ENCODE assay signal across 1 cellular context in the genomic region with DNA sequence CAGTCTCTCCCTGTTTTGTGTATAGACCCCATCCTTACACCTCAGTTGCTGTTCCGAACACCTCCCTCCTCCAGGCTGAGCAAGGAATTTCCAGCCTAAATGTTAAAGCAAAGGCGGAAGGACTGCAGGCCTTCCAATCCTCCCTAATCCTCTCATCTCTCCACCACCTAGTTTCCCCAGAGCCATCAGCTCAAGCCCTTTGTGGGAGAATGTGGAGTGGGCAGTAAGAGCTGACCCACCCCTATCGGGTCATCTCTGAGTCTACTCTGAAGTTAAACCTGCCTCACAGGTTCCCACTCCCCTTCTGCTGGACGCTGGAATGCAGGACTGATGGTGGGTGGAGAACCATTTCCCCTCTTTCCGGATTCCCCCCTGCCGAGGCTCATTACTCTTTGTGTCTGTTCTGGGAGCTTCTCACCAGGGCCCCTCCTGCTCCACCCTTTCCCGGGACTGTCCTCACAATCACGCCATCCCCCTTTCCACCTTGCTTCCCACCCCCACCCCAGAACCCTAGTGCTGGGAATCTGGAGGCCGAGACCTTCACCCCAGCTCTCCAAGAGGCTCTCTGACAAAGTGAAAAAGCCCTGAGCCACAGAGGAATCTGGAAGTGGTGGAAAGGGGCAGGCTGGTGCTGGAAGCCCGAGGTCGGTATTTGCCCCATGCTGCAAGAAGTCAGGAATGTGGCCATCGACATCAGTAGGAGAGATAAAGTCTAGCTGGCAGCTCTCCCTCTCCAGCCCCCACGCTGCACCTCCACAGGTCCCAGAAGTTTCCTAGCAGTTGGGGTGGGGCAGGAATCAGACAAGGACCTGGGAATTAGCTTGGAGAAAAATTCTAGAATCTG.
A peak's percentile ranks its signal among the peaks of the same experiment; 100 is the strongest.
TF ChIP-seq lines count a peak whose summit lies in the region.

No MANE protein-coding gene starts in this region.

TF ChIP-seq in IMR-90, 13 proteins besides CTCF, POLR2A, EP300 and RAD21 (continued from another document):
- TF ChIP-seq, protein P1, sequence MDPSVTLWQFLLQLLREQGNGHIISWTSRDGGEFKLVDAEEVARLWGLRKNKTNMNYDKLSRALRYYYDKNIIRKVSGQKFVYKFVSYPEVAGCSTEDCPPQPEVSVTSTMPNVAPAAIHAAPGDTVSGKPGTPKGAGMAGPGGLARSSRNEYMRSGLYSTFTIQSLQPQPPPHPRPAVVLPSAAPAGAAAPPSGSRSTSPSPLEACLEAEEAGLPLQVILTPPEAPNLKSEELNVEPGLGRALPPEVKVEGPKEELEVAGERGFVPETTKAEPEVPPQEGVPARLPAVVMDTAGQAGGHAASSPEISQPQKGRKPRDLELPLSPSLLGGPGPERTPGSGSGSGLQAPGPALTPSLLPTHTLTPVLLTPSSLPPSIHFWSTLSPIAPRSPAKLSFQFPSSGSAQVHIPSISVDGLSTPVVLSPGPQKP (IDR thresholded peaks at IDR 0.05; ENCODE audit: borderline replicate concordance, low read depth, low read length): no peak
- no peak for TF ChIP-seq BHLHE40 (IDR thresholded peaks at IDR 0.05; ENCODE audit: low read depth, low read length)
- TF ChIP-seq, protein P2, sequence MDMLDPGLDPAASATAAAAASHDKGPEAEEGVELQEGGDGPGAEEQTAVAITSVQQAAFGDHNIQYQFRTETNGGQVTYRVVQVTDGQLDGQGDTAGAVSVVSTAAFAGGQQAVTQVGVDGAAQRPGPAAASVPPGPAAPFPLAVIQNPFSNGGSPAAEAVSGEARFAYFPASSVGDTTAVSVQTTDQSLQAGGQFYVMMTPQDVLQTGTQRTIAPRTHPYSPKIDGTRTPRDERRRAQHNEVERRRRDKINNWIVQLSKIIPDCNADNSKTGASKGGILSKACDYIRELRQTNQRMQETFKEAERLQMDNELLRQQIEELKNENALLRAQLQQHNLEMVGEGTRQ (IDR thresholded peaks at IDR 0.05; ENCODE audit: low read depth, low read length): no peak
- TF ChIP-seq CEBPB (IDR thresholded peaks at IDR 0.05; ENCODE audit: low read depth, low read length): peak; percentile 58
TF ChIP-seq in IMR-90: peak in this region for 1.
